Comparison of ENCODE assay signal across 22 cellular contexts in genomic region chr2:160445673-160446072, GRCh38.
"Had no signal": no experiment of that assay in that cellular context is flagged by ENCODE, and none has a peak within 500 bp of the region (broad histone marks: within the 10 kb centered on the region; RNA-seq: fewer than 3 reads in every experiment).

No MANE protein-coding gene starts in this region.

- H3K4me1 Mint-ChIP-seq: neural progenitor cell; stimulated activated memory B cell treated with anti-CD40 and anti-IgM and Interleukin-4, amounts not matched to agents 10 μg/mL and 1 μg/mL and 100 μg/mL, for 72 hours had no signal

- DNase-seq: effector CD8-positive, alpha-beta T cell; foreskin melanocyte; heart right ventricle; hypothalamus; mammary epithelial cell; mucosa of descending colon; natural killer cell; nucleus accumbens; pancreas; right lobe of liver; spleen; stimulated activated CD4-positive, alpha-beta T cell treated with anti-CD3 and anti-CD28 coated beads, Interleukin-15, amount 100 ng/mL, for 24 hours; stimulated activated CD4-positive, alpha-beta T cell treated with anti-CD3 and anti-CD28 coated beads, Interleukin-1b, Interleukin-23, amount 100 ng/mL, for 48 hours; stimulated activated CD4-positive, alpha-beta T cell treated with anti-CD3 and anti-CD28 coated beads, Interleukin-4, amount 100 ng/mL, for 24 hours; tibial artery; upper lobe of left lung; uterus had no signal

- H3K9me3 Mint-ChIP-seq: natural killer cell had no signal

- H2AFZ ChIP-seq: neural progenitor cell had no signal

- H3K9me3 ChIP-seq: mucosa of descending colon, pancreas, prostate gland, right lobe of liver, tibial artery, upper lobe of left lung, uterus had no signal

- H3K4me3 Mint-ChIP-seq: natural killer cell; neural progenitor cell; stimulated activated memory B cell treated with anti-CD40 and anti-IgM and Interleukin-4, amounts not matched to agents 10 μg/mL and 1 μg/mL and 100 μg/mL, for 72 hours; stimulated activated naive CD8-positive, alpha-beta T cell treated with anti-CD3 and anti-CD28 coated beads, Interleukin-15, Interleukin-2, amounts not matched to agents 100 ng/mL and 50 ng/mL, for 24 hours had no signal

- H3K4me3 ChIP-seq: coronary artery, heart right ventricle, mucosa of descending colon, neural progenitor cell, pancreas, prostate gland, right lobe of liver, spleen, tibial artery, upper lobe of left lung, uterus had no signal

- H3K9ac ChIP-seq: neural progenitor cell had no signal

- H3K27ac Mint-ChIP-seq: natural killer cell; neural progenitor cell; stimulated activated memory B cell treated with anti-CD40 and anti-IgM and Interleukin-4, amounts not matched to agents 10 μg/mL and 1 μg/mL and 100 μg/mL, for 72 hours; stimulated activated naive CD8-positive, alpha-beta T cell treated with anti-CD3 and anti-CD28 coated beads, Interleukin-15, Interleukin-2, amounts not matched to agents 100 ng/mL and 50 ng/mL, for 24 hours had no signal

- H3K36me3 ChIP-seq: neural progenitor cell, pancreas, prostate gland, right lobe of liver, spleen, tibial artery, upper lobe of left lung, uterus had no signal

- H3K36me3 Mint-ChIP-seq: natural killer cell; stimulated activated memory B cell treated with anti-CD40 and anti-IgM and Interleukin-4, amounts not matched to agents 10 μg/mL and 1 μg/mL and 100 μg/mL, for 72 hours had no signal

- H3K27me3 Mint-ChIP-seq: stimulated activated naive CD8-positive, alpha-beta T cell treated with anti-CD3 and anti-CD28 coated beads, Interleukin-15, Interleukin-2, amounts not matched to agents 100 ng/mL and 50 ng/mL, for 24 hours had no signal

- H3K4me1 ChIP-seq: neural progenitor cell, pancreas, prostate gland, right lobe of liver, uterus had no signal

- H3K27me3 ChIP-seq: heart right ventricle, neural progenitor cell, pancreas, right lobe of liver, spleen, tibial artery, upper lobe of left lung, uterus had no signal

- H3K27ac ChIP-seq: coronary artery, heart right ventricle, neural progenitor cell, pancreas, prostate gland, right lobe of liver, spleen, tibial artery, upper lobe of left lung, uterus had no signal

- H3K4me2 ChIP-seq: neural progenitor cell had no signal
